Comparison of ENCODE assay signal across 8 cellular contexts in the genomic region with DNA sequence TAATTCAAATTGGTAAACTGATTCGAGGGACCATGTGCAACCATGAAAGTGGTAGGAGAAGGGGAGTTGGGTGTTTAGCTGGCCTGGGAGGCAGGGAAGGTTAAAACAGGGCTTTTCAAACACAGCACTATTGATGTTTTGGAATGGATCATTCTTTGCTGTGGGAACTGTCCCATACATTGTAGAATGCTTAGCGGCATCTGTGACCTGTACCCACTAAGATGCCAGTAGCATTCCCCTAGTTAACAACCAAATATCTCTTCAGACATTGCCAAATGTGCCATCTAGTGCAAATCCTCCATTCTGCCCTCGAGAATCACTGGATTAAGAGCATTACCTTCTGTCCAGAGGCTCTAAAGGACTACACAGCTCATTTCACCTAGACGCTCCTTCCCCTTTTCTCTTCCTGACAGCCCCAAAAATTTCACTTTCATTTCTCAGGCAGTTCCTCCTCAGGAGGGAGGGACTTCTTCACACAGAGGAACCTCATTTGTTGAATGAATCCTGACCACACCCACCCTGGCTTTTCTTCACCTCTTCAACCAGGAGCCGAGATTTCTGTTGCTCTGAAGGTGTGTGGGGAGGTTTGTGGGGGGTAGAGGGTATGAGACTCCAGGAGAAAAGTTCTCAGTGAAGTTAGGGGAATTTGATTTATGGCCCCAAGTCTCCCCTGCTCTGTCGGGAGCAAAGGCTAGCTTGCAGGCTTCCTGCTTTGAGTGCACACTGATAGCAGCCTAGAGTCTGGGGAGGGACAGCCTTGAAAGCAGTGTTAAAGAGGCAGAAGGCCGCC. TPM values are rescaled to one million over a fixed set of nuclear protein-coding genes. Genes with fewer than 3 reads are reported as not detected.
DNase-seq lines count a peak whose midpoint lies in the region; ATAC-seq and TF ChIP-seq lines count a peak whose summit lies in the region.

A gene with protein sequence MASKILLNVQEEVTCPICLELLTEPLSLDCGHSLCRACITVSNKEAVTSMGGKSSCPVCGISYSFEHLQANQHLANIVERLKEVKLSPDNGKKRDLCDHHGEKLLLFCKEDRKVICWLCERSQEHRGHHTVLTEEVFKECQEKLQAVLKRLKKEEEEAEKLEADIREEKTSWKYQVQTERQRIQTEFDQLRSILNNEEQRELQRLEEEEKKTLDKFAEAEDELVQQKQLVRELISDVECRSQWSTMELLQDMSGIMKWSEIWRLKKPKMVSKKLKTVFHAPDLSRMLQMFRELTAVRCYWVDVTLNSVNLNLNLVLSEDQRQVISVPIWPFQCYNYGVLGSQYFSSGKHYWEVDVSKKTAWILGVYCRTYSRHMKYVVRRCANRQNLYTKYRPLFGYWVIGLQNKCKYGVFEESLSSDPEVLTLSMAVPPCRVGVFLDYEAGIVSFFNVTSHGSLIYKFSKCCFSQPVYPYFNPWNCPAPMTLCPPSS (plus strand): TSS at position 513 of the 790 bp plus-strand sequence. CDS start 7,331 bp downstream, outside the sequence.

- H3K27me3 ChIP-seq in HUES64 (ENCODE audit: insufficient read depth, low read length) (no peaks in the 10 kb centered on the region), layer of hippocampus (ENCODE audit: control insufficient read depth, insufficient read depth, low read length) (no peaks in the 10 kb centered on the region)

- H3K27ac ChIP-seq in HUES64 (ENCODE audit: low read depth, low read length) (no peak within 1 kb of the TSS), layer of hippocampus (ENCODE audit: low read depth, low read length) (peak within 1 kb of the TSS; percentile 53)

- H3K4me1 Mint-ChIP-seq in chondrocyte (ENCODE audit: low read depth): peaks cover 43% of the 10 kb centered on the region

- no peaks in the 10 kb centered on the region for H3K9me3 Mint-ChIP-seq in chondrocyte (ENCODE audit: low read depth)

- DNase-seq in Caki2 (ENCODE audit: low read depth): peak; percentile 68
- no peak for DNase-seq in chondrocyte (ENCODE audit: low spot score)
- DNase-seq in stimulated activated CD4-positive, alpha-beta T cell treated with anti-CD3 and anti-CD28 coated beads, Interleukin-2, amount 100 ng/mL, for 48 hours: peak; percentile 16 to 41
- DNase-seq in cerebellar nuclear complex (lab: John Stamatoyannopoulos, UW): no peak

- WGBS in HUES64: 65% methylated on average over 6 of the region's 7 CpGs

- H3K27ac Mint-ChIP-seq in chondrocyte (ENCODE audit: unreplicated experiment): peak within 1 kb of the TSS; percentile 50

- peak within 1 kb of the TSS; percentile 14; the same call in 1 of the 2 replicates for H3K9ac ChIP-seq in HUES64 (ENCODE audit: low read depth, low read length)

- peak; percentile 98 for ATAC-seq in GM21528 (IDR thresholded peaks at IDR 0.05; ENCODE audit: low FRiP score, unreplicated experiment)

- H3K4me3 ChIP-seq in HUES64 (ENCODE audit: low read length) (peak within 1 kb of the TSS; percentile 42), WI38 (ENCODE audit: low read depth, low read length) (peak within 1 kb of the TSS; percentile 73)

- H3K36me3 Mint-ChIP-seq in chondrocyte (ENCODE audit: low read depth): no peaks in the 10 kb centered on the region

- in situ Hi-C loops in Caki2 (cut with HindIII; ENCODE audit: low pct_unique_long_range_greater_than_20kb, low sequenced_read_pairs): no loop called here

- no peaks in the 10 kb centered on the region for H3K9me3 ChIP-seq in HUES64 (ENCODE audit: insufficient read depth, low read depth, low read length)

- peaks cover 15% of the 10 kb centered on the region for H3K4me1 ChIP-seq in HUES64 (ENCODE audit: insufficient read depth, low read length)

- H3K27me3 Mint-ChIP-seq in chondrocyte (ENCODE audit: low read depth): no peaks in the 10 kb centered on the region

- H3K4me3 Mint-ChIP-seq in chondrocyte (ENCODE audit: unreplicated experiment): peak within 1 kb of the TSS; percentile 83

- TF ChIP-seq CTCF in WI38 (IDR thresholded peaks at IDR 0.05; ENCODE audit: low read depth, low read length) (no peak), chondrocyte (IDR thresholded peaks at IDR 0.05) (no peak)

- no peaks in the 10 kb centered on the region for H3K36me3 ChIP-seq in HUES64 (ENCODE audit: insufficient read depth, low read length)

RNA-seq across cellular contexts. Expression of the gene that starts here (rescaled TPM):
- 8.1 and 15.3 TPM in 2 replicates for total RNA-seq in Caki2 (2014; rRNA removed; shearing (Covaris generic); ENCODE audit: low replicate concordance)
- polyA plus RNA-seq in HUES64 (2013, experiment 1 of 2): 0.90 TPM
- 1.6 TPM for polyA plus RNA-seq in HUES64 (2013, experiment 2 of 2)
- 1.6 to 4.0 TPM (median 2.1 TPM) in 3 replicates for total RNA-seq in chondrocyte

Comparison
In these comparisons a context has a peak if more than half of its experiments do, and no peak if none do; other contexts are left out.
1. DNase-seq: peak in Caki2 (single experiment) and stimulated activated CD4-positive, alpha-beta T cell treated with anti-CD3 and anti-CD28 coated beads, Interleukin-2, amount 100 ng/mL, for 48 hours (2 of 2); none in chondrocyte (single experiment) and cerebellar nuclear complex (0 of 2).